ENCODE assay signal across 8 cellular contexts in genomic region chr9:37592108-37592951, GRCh38. TPM values are rescaled to one million over a fixed set of nuclear protein-coding genes. Genes with fewer than 3 reads are reported as not detected.
A peak's percentile ranks its signal among the peaks of the same experiment; 100 is the strongest.
DNase-seq lines count a peak whose midpoint lies in the region; ATAC-seq and TF ChIP-seq lines count a peak whose summit lies in the region.

Gene TOMM5, minus strand, starts transcription at chr9:37592597. Its CDS starts 65 bp downstream, at chr9:37592532.

- TF ChIP-seq CTCF in prostate gland (IDR thresholded peaks at IDR 0.05), result peak in 2 of 4 experiments; percentile 6 to 12

- intact Hi-C loops in left ventricle myocardium superior (cut with micrococcal nuclease), result no loop called here
- intact Hi-C loops in prostate gland (cut with DNase I), result loop anchor here (10.0 kb wide), 1 partner anchor 192 kb away; the partner anchor contains the start of gene EXOSC3

- peaks cover 8% of the 10 kb centered on the region for H3K36me3 Mint-ChIP-seq in T-helper 17 cell (ENCODE audit: low read depth)

- H3K4me3 Mint-ChIP-seq in T-helper 17 cell, result peak within 1 kb of the TSS; percentile 100

- H3K27me3 Mint-ChIP-seq in T-helper 17 cell, result peaks cover 21% of the 10 kb centered on the region

- H3K27ac Mint-ChIP-seq in T-helper 17 cell, result peak within 1 kb of the TSS; percentile 96

- no peaks in the 10 kb centered on the region for H3K27me3 ChIP-seq in prostate gland (replicated peaks; ENCODE audit: insufficient read depth)

- H3K9me3 ChIP-seq in T-helper 17 cell (ENCODE audit: control insufficient read depth, low read length, poor library complexity, severe bottlenecking), result no peaks in the 10 kb centered on the region
- H3K9me3 ChIP-seq in prostate gland, result no peaks in the 10 kb centered on the region

- no peaks in the 10 kb centered on the region for H3K36me3 ChIP-seq in prostate gland
- no peaks in the 10 kb centered on the region for H3K36me3 ChIP-seq in urinary bladder (ENCODE audit: insufficient read depth)

- peaks cover 29% of the 10 kb centered on the region for H3K4me1 Mint-ChIP-seq in T-helper 17 cell

- H3K27ac ChIP-seq in prostate gland, result peak within 1 kb of the TSS; percentile 73 to 80
- peak within 1 kb of the TSS; percentile 53 for H3K27ac ChIP-seq in urinary bladder (ENCODE audit: low read depth)

- peak; percentile 92 for DNase-seq in NCI-H1694 treated with DMSO at 0.1 percent for 48 hours (lab: John Stamatoyannopoulos, UW)
- peak; percentile 81 to 85 (median 82) for DNase-seq in T-helper 17 cell
- DNase-seq in amygdala (lab: John Stamatoyannopoulos, UW), result peak; percentile 46 to 94 (median 86)
- peak; percentile 94 for DNase-seq in left ventricle myocardium superior
- DNase-seq in prostate gland (ENCODE audit: low spot score), result peak; percentile 89

- H3K4me3 ChIP-seq in prostate gland, result peak within 1 kb of the TSS; percentile 65 to 85
- peak within 1 kb of the TSS; percentile 77 for H3K4me3 ChIP-seq in urinary bladder (ENCODE audit: low read depth, low read length)

- peak; percentile 44 for TF ChIP-seq POLR2A in prostate gland (IDR thresholded peaks at IDR 0.05)

- WGBS in prostate gland, result under 1% methylated on average over 71 of the region's 72 CpGs
- WGBS in urinary bladder, result under 1% methylated on average over 72 of the region's 72 CpGs

- no peaks in the 10 kb centered on the region for H3K4me1 ChIP-seq in prostate gland (replicated peaks)
- H3K4me1 ChIP-seq in urinary bladder (ENCODE audit: insufficient read depth), result no peaks in the 10 kb centered on the region

- ATAC-seq in GM18498 (IDR thresholded peaks at IDR 0.05; ENCODE audit: unreplicated experiment) (peak; percentile 92), HG02938 (IDR thresholded peaks at IDR 0.05; ENCODE audit: unreplicated experiment) (peak; percentile 83), T-helper 17 cell (peak; percentile 97), left ventricle myocardium superior (peak; percentile 99)

RNA-seq across cellular contexts. Expression of gene TOMM5, which starts in this region (rescaled TPM):
- total RNA-seq in T-helper 17 cell (10 to 100 TPM; 34.3 to 39.6 TPM), left ventricle myocardium superior (60.7 TPM), prostate gland (10 to 100 TPM; 81.2 to 82.8 TPM), urinary bladder (95.4 TPM)
- polyA plus RNA-seq in urinary bladder, result 88.6 TPM

Comparison
In these comparisons a context has a peak if more than half of its experiments do, and no peak if none do; other contexts are left out.
1. Peak in every context shown above with its lines: DNase-seq, ATAC-seq, H3K4me3 ChIP-seq and H3K27ac ChIP-seq.